ENCODE assay signal across 1 cellular context in the genomic region with DNA sequence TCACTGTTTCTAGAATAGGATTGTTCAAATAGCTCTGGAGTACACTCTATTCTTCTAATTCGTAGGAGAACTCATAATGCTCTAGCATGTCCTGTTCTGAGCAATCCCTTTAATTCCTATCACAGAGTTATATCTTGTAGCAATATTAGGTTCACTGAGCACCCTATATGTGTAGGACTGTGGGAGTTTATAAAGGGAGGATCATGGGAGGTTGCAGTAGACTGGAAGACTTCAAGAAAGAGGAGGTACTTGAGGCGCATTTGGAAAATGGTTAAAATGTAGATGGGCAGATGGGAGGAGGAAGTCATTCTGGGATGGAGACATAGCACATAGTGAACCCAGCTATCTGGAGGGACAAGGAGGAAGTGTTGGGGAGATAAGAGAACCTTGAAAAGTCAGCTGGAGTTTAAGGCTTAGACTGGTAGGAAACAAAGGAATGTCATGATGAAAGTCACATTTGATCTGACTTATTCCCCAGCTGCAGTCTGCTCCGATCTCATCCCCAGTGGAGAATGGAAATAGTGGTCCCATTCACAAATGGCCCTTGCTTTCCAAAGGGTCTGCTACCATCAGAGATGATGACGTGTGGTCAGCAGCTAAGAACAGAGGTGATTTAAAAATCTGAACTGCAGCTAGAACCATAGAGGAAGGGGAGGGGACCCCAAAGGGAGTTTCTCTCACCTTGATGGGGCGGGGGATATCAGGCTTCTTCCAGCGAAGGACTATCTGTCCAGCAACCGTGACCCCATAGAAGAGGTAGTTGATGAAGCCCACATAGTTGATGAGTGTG.
TF ChIP-seq lines count a peak whose summit lies in the region.

No MANE protein-coding gene starts in this region.

TF ChIP-seq in HepG2, 621 proteins besides CTCF, POLR2A, EP300 and RAD21:
- TF ChIP-seq NFKBIZ (CRISPR knock-in tag; IDR thresholded peaks at IDR 0.05) (no peak), CREB1 (IDR thresholded peaks at IDR 0.05) (peak; percentile 35), CREB1 (CRISPR knock-in tag; IDR thresholded peaks at IDR 0.05) (no peak)
